1 cellular context compared by ENCODE assay signal in the genomic region with DNA sequence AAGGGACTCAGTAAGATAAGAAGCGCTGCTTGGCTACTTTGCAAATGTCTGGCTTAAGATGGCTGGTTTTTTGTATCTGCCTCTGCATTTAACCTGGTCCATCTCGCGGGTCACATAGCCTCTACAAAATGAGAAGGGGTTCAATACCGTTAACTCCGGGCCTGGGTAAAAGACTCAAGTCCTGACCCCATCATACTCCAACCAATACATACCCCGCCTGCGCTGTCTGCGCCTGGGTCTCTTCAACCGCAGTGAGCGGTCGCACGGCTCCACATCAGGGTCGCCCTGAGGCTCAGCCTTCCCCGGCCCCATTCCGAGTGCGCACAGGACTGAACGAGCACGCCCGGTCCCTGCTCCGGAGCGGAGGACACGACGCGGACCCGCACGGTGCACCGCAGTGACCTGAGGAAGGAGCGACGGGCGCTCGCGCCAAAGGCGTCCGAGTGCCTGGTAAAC.
TF ChIP-seq lines count a peak whose summit lies in the region.

No MANE protein-coding gene starts in this region.

TF ChIP-seq in HepG2, 621 proteins besides CTCF, POLR2A, EP300 and RAD21 (continued from another document and continues in another):
- TF ChIP-seq, protein P1, sequence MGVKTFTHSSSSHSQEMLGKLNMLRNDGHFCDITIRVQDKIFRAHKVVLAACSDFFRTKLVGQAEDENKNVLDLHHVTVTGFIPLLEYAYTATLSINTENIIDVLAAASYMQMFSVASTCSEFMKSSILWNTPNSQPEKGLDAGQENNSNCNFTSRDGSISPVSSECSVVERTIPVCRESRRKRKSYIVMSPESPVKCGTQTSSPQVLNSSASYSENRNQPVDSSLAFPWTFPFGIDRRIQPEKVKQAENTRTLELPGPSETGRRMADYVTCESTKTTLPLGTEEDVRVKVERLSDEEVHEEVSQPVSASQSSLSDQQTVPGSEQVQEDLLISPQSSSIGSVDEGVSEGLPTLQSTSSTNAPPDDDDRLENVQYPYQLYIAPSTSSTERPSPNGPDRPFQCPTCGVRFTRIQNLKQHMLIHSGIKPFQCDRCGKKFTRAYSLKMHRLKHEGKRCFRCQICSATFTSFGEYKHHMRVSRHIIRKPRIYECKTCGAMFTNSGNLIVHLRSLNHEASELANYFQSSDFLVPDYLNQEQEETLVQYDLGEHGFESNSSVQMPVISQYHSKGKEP (CRISPR knock-in tag; IDR thresholded peaks at IDR 0.05), result no peak
- TF ChIP-seq ZNF607 (CRISPR knock-in tag; IDR thresholded peaks at IDR 0.05; ENCODE audit: borderline replicate concordance), result no peak
- TF ChIP-seq ZNF788 (CRISPR knock-in tag; IDR thresholded peaks at IDR 0.05; ENCODE audit: borderline replicate concordance), result no peak
- TF ChIP-seq, protein P2, sequence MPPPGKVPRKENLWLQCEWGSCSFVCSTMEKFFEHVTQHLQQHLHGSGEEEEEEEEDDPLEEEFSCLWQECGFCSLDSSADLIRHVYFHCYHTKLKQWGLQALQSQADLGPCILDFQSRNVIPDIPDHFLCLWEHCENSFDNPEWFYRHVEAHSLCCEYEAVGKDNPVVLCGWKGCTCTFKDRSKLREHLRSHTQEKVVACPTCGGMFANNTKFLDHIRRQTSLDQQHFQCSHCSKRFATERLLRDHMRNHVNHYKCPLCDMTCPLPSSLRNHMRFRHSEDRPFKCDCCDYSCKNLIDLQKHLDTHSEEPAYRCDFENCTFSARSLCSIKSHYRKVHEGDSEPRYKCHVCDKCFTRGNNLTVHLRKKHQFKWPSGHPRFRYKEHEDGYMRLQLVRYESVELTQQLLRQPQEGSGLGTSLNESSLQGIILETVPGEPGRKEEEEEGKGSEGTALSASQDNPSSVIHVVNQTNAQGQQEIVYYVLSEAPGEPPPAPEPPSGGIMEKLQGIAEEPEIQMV (CRISPR knock-in tag; IDR thresholded peaks at IDR 0.05; ENCODE audit: low read depth), result 0 out of 2 replicates have a peak, but pooled peaks have one; percentile 85
- no peak; the same call in 1 of the 2 replicates for TF ChIP-seq EED (CRISPR knock-in tag; IDR thresholded peaks at IDR 0.05)
- TF ChIP-seq, protein P3, sequence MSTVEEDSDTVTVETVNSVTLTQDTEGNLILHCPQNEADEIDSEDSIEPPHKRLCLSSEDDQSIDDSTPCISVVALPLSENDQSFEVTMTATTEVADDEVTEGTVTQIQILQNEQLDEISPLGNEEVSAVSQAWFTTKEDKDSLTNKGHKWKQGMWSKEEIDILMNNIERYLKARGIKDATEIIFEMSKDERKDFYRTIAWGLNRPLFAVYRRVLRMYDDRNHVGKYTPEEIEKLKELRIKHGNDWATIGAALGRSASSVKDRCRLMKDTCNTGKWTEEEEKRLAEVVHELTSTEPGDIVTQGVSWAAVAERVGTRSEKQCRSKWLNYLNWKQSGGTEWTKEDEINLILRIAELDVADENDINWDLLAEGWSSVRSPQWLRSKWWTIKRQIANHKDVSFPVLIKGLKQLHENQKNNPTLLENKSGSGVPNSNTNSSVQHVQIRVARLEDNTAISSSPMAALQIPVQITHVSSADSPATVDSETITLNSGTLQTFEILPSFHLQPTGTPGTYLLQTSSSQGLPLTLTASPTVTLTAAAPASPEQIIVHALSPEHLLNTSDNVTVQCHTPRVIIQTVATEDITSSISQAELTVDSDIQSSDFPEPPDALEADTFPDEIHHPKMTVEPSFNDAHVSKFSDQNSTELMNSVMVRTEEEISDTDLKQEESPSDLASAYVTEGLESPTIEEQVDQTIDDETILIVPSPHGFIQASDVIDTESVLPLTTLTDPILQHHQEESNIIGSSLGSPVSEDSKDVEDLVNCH (CRISPR knock-in tag; IDR thresholded peaks at IDR 0.05), result no peak
- no peak for TF ChIP-seq ATF7-NPFF (CRISPR knock-in tag; IDR thresholded peaks at IDR 0.05; ENCODE audit: low read depth)
- TF ChIP-seq ZNF326 (CRISPR knock-in tag; IDR thresholded peaks at IDR 0.05; ENCODE audit: borderline replicate concordance), result no peak; the same call in 1 of the 2 replicates
- TF ChIP-seq KLF16 (CRISPR knock-in tag; IDR thresholded peaks at IDR 0.05), result no peak; a peak in 1 of 4 replicates
- peak; percentile 77; the same call in 1 of the 2 replicates for TF ChIP-seq ZNF333 (CRISPR knock-in tag; IDR thresholded peaks at IDR 0.05; ENCODE audit: borderline replicate concordance)
- no peak for TF ChIP-seq NCOA5 (CRISPR knock-in tag; IDR thresholded peaks at IDR 0.05)
- TF ChIP-seq, protein P4, sequence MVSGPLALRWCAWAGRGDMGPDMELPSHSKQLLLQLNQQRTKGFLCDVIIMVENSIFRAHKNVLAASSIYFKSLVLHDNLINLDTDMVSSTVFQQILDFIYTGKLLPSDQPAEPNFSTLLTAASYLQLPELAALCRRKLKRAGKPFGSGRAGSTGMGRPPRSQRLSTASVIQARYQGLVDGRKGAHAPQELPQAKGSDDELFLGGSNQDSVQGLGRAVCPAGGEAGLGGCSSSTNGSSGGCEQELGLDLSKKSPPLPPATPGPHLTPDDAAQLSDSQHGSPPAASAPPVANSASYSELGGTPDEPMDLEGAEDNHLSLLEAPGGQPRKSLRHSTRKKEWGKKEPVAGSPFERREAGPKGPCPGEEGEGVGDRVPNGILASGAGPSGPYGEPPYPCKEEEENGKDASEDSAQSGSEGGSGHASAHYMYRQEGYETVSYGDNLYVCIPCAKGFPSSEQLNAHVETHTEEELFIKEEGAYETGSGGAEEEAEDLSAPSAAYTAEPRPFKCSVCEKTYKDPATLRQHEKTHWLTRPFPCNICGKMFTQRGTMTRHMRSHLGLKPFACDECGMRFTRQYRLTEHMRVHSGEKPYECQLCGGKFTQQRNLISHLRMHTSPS (CRISPR knock-in tag; IDR thresholded peaks at IDR 0.05; ENCODE audit: low read depth), result 0 out of 2 replicates have a peak, but pooled peaks have one; percentile 50
- 0 out of 2 replicates have a peak, but pooled peaks have one; percentile 54 for TF ChIP-seq FIP1L1 (IDR thresholded peaks at IDR 0.05; ENCODE audit: borderline replicate concordance, insufficient read depth, low read depth, low read length)
- peak; percentile 81 for TF ChIP-seq ZNF678 (CRISPR knock-in tag; IDR thresholded peaks at IDR 0.05)
- no peak for TF ChIP-seq ZNF713 (CRISPR knock-in tag; IDR thresholded peaks at IDR 0.05)
- TF ChIP-seq ISX (CRISPR knock-in tag; conservative IDR thresholded peaks at IDR 0.05), result no peak
- TF ChIP-seq, protein P5, sequence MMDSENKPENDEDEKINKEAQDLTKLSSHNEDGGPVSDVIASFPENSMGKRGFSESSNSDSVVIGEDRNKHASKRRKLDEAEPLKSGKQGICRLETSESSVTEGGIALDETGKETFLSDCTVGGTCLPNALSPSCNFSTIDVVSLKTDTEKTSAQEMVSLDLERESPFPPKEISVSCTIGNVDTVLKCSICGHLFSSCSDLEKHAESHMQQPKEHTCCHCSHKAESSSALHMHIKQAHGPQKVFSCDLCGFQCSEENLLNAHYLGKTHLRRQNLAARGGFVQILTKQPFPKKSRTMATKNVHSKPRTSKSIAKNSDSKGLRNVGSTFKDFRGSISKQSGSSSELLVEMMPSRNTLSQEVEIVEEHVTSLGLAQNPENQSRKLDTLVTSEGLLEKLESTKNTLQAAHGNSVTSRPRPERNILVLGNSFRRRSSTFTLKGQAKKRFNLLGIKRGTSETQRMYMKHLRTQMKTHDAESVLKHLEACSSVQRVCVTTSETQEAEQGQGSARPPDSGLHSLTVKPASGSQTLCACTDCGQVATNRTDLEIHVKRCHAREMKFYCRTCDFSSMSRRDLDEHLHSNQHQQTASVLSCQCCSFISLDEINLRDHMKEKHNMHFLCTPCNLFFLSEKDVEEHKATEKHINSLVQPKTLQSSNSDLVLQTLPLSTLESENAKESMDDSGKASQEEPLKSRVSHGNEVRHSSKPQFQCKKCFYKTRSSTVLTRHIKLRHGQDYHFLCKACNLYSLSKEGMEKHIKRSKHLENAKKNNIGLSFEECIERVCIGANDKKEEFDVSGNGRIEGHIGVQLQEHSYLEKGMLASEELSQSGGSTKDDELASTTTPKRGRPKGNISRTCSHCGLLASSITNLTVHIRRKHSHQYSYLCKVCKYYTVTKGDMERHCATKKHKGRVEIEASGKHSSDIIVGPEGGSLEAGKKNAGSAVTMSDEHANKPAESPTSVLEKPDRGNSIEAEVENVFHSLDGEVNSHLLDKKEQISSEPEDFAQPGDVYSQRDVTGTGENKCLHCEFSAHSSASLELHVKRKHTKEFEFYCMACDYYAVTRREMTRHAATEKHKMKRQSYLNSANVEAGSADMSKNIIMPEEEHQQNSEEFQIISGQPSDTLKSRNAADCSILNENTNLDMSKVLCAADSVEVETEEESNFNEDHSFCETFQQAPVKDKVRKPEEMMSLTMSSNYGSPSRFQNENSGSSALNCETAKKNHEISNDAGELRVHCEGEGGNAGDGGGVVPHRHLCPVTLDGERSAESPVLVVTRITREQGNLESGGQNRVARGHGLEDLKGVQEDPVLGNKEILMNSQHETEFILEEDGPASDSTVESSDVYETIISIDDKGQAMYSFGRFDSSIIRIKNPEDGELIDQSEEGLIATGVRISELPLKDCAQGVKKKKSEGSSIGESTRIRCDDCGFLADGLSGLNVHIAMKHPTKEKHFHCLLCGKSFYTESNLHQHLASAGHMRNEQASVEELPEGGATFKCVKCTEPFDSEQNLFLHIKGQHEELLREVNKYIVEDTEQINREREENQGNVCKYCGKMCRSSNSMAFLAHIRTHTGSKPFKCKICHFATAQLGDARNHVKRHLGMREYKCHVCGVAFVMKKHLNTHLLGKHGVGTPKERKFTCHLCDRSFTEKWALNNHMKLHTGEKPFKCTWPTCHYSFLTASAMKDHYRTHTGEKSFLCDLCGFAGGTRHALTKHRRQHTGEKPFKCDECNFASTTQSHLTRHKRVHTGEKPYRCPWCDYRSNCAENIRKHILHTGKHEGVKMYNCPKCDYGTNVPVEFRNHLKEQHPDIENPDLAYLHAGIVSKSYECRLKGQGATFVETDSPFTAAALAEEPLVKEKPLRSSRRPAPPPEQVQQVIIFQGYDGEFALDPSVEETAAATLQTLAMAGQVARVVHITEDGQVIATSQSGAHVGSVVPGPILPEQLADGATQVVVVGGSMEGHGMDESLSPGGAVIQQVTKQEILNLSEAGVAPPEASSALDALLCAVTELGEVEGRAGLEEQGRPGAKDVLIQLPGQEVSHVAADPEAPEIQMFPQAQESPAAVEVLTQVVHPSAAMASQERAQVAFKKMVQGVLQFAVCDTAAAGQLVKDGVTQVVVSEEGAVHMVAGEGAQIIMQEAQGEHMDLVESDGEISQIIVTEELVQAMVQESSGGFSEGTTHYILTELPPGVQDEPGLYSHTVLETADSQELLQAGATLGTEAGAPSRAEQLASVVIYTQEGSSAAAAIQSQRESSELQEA (CRISPR knock-in tag; IDR thresholded peaks at IDR 0.05; ENCODE audit: not compliant biosample characterization), result no peak
- no peak for TF ChIP-seq MED13 (CRISPR knock-in tag; IDR thresholded peaks at IDR 0.05)
- no peak for TF ChIP-seq MTA1 (CRISPR knock-in tag; IDR thresholded peaks at IDR 0.05; ENCODE audit: borderline replicate concordance)
- 0 out of 2 replicates have a peak, but pooled peaks have one; percentile 78 for TF ChIP-seq ZNF550 (CRISPR knock-in tag; IDR thresholded peaks at IDR 0.05; ENCODE audit: borderline replicate concordance)
- 0 out of 2 replicates have a peak, but pooled peaks have one; percentile 36 for TF ChIP-seq ZNF337 (CRISPR knock-in tag; IDR thresholded peaks at IDR 0.05; ENCODE audit: borderline replicate concordance, low read depth)
- peak; percentile 86 for TF ChIP-seq DNMT1 (CRISPR knock-in tag; IDR thresholded peaks at IDR 0.05)
- TF ChIP-seq SMARCE1 (IDR thresholded peaks at IDR 0.05; ENCODE audit: borderline replicate concordance), result no peak
- no peak for TF ChIP-seq NFKBIZ (CRISPR knock-in tag; IDR thresholded peaks at IDR 0.05)
- peak; percentile 75 for TF ChIP-seq AGO2 (optimal IDR thresholded peaks at IDR 0.05; ENCODE audit: low read depth, low read length)
- no peak for TF ChIP-seq ZNF34 (CRISPR knock-in tag; IDR thresholded peaks at IDR 0.05; ENCODE audit: borderline replicate concordance)
- TF ChIP-seq AKAP8 (CRISPR knock-in tag; IDR thresholded peaks at IDR 0.05), result 0 out of 2 replicates have a peak, but pooled peaks have one; percentile 80
- 0 out of 2 replicates have a peak, but pooled peaks have one; percentile 5 for TF ChIP-seq ZNF44 (CRISPR knock-in tag; IDR thresholded peaks at IDR 0.05)
- peak; percentile 86 for TF ChIP-seq ZNF274 (CRISPR knock-in tag; IDR thresholded peaks at IDR 0.05)
- TF ChIP-seq ZNF251 (CRISPR knock-in tag; IDR thresholded peaks at IDR 0.05), result no peak
- TF ChIP-seq GATAD1 (CRISPR knock-in tag; IDR thresholded peaks at IDR 0.05), result no peak
- no peak for TF ChIP-seq ZNF143 (CRISPR knock-in tag; IDR thresholded peaks at IDR 0.05)
- TF ChIP-seq, protein P6, sequence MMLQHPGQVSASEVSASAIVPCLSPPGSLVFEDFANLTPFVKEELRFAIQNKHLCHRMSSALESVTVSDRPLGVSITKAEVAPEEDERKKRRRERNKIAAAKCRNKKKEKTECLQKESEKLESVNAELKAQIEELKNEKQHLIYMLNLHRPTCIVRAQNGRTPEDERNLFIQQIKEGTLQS (CRISPR knock-in tag; IDR thresholded peaks at IDR 0.05), result no peak
- 0 out of 2 replicates have a peak, but pooled peaks have one; percentile 69 for TF ChIP-seq MATR3 (CRISPR knock-in tag; IDR thresholded peaks at IDR 0.05)
- no peak for TF ChIP-seq ADNP (CRISPR knock-in tag; IDR thresholded peaks at IDR 0.05)
- TF ChIP-seq, protein P7, sequence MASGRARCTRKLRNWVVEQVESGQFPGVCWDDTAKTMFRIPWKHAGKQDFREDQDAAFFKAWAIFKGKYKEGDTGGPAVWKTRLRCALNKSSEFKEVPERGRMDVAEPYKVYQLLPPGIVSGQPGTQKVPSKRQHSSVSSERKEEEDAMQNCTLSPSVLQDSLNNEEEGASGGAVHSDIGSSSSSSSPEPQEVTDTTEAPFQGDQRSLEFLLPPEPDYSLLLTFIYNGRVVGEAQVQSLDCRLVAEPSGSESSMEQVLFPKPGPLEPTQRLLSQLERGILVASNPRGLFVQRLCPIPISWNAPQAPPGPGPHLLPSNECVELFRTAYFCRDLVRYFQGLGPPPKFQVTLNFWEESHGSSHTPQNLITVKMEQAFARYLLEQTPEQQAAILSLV (CRISPR knock-in tag; IDR thresholded peaks at IDR 0.05; ENCODE audit: borderline replicate concordance), result no peak
- TF ChIP-seq TBX2 (CRISPR knock-in tag; IDR thresholded peaks at IDR 0.05; ENCODE audit: borderline replicate concordance), result no peak
- TF ChIP-seq RCOR2 (CRISPR knock-in tag; IDR thresholded peaks at IDR 0.05), result no peak
- no peak for TF ChIP-seq KAT2B (IDR thresholded peaks at IDR 0.05; ENCODE audit: borderline replicate concordance, low read depth, low read length)
- TF ChIP-seq TMF1 (CRISPR knock-in tag; IDR thresholded peaks at IDR 0.05; ENCODE audit: low read depth), result no peak; the same call in 1 of the 2 replicates
- TF ChIP-seq, protein P8, sequence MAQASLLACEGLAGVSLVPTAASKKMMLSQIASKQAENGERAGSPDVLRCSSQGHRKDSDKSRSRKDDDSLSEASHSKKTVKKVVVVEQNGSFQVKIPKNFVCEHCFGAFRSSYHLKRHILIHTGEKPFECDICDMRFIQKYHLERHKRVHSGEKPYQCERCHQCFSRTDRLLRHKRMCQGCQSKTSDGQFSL (CRISPR knock-in tag; IDR thresholded peaks at IDR 0.05), result no peak
- TF ChIP-seq, protein P9, sequence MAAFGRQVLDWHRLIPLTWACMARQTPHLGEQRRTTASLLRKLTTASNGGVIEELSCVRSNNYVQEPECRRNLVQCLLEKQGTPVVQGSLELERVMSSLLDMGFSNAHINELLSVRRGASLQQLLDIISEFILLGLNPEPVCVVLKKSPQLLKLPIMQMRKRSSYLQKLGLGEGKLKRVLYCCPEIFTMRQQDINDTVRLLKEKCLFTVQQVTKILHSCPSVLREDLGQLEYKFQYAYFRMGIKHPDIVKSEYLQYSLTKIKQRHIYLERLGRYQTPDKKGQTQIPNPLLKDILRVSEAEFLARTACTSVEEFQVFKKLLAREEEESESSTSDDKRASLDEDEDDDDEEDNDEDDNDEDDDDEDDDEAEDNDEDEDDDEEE (CRISPR knock-in tag; IDR thresholded peaks at IDR 0.05), result no peak
- TF ChIP-seq CAMTA2 (CRISPR knock-in tag; IDR thresholded peaks at IDR 0.05; ENCODE audit: borderline replicate concordance), result no peak
- no peak for TF ChIP-seq ZNF841 (CRISPR knock-in tag; IDR thresholded peaks at IDR 0.05; ENCODE audit: borderline replicate concordance)
